Comparison of ENCODE assay signal across 1 cellular context in the genomic region with DNA sequence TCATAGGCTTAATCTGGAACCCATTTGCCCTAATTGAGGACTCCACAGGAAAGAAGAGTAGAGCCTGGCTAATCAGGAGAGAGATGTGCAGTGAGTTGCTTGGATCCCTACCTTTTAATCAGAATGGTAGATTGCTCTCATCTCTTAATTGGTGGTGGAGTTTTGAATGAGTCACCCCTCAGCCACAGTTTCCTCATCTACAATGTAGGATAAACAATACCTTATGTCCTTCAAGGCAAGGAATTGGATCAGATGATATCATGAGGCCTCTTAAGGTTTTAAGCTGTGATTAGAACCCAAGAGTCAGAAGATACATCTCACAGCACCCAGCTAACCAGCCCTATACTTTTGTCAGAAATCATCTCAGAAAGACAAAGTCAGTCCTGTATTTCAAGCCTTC.
TF ChIP-seq lines count a peak whose summit lies in the region.

No MANE protein-coding gene starts in this region.

TF ChIP-seq in GM12878, 131 proteins besides CTCF, POLR2A, EP300 and RAD21 (continued from another document):
- TF ChIP-seq, protein P1, sequence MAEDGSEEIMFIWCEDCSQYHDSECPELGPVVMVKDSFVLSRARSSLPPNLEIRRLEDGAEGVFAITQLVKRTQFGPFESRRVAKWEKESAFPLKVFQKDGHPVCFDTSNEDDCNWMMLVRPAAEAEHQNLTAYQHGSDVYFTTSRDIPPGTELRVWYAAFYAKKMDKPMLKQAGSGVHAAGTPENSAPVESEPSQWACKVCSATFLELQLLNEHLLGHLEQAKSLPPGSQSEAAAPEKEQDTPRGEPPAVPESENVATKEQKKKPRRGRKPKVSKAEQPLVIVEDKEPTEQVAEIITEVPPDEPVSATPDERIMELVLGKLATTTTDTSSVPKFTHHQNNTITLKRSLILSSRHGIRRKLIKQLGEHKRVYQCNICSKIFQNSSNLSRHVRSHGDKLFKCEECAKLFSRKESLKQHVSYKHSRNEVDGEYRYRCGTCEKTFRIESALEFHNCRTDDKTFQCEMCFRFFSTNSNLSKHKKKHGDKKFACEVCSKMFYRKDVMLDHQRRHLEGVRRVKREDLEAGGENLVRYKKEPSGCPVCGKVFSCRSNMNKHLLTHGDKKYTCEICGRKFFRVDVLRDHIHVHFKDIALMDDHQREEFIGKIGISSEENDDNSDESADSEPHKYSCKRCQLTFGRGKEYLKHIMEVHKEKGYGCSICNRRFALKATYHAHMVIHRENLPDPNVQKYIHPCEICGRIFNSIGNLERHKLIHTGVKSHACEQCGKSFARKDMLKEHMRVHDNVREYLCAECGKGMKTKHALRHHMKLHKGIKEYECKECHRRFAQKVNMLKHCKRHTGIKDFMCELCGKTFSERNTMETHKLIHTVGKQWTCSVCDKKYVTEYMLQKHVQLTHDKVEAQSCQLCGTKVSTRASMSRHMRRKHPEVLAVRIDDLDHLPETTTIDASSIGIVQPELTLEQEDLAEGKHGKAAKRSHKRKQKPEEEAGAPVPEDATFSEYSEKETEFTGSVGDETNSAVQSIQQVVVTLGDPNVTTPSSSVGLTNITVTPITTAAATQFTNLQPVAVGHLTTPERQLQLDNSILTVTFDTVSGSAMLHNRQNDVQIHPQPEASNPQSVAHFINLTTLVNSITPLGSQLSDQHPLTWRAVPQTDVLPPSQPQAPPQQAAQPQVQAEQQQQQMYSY (CRISPR knock-in tag; IDR thresholded peaks at IDR 0.05) = no peak
